ENCODE assay signal across 19 cellular contexts in the genomic region with DNA sequence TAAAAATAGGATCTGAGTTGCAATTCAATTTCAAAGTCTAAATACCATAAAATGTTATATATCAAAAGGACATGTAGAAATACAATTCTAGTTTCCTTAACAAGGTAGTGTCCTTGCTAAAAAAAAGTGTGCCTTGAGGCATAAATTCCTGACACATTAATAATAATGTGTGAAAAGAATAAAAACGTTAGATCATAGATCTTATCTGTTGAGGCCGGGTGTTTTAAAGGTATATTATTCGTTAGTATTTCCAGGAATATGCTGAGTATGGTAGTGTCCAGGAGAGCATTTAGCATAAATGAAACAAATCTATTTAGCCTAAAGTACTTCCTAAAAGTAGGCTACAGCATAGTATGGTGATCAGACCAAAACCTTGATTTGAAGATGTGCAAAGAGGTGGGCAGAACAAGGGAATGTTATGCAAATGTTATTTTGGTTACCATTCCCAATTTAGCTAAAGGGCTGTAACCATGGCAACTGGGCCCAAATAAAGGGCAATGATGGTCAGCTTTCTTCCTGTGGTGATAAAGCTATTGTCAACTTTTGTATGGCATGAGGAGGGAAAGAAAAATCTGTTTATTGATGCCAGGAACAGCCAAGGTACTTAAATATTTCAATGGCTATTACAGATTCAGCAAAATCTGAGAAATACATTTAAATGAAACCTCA. TPM values are rescaled to one million over a fixed set of nuclear protein-coding genes. Genes with fewer than 3 reads are reported as not detected.
DNase-seq lines count a peak whose midpoint lies in the region; ATAC-seq, FAIRE-seq and TF ChIP-seq lines count a peak whose summit lies in the region.
"Had no signal": no experiment of that assay in that cellular context is flagged by ENCODE, and none has a peak within 500 bp of the region (broad histone marks: within the 10 kb centered on the region; RNA-seq: fewer than 3 reads in every experiment).

No MANE protein-coding gene starts in this region.

- ATAC-seq in GM12878 (no peak), HG03432 (IDR thresholded peaks at IDR 0.05; ENCODE audit: unreplicated experiment) (no peak), psoas muscle (no peak), Right ventricle myocardium inferior (no peak)
- ATAC-seq: activated CD8-positive, alpha-beta memory T cell treated with anti-CD3 and anti-CD28 coated beads, Interleukin-2, amount 10 ng/mL, durations not matched to agents 7 days and 5 days; left ventricle myocardium superior; natural killer cell; sciatic nerve had no signal

- TF ChIP-seq POLR2A in GM12878 (IDR thresholded peaks at IDR 0.05; ENCODE audit: low read depth, low read length): no peak

- H3K79me2 ChIP-seq in GM12878 (ENCODE audit: control insufficient read depth, insufficient read depth, low read length) (no peaks in the 10 kb centered on the region), keratinocyte (ENCODE audit: control insufficient read depth, insufficient read depth, low read length) (peaks cover 26% of the 10 kb centered on the region)

- H3K9me1 ChIP-seq in keratinocyte (ENCODE audit: control insufficient read depth, extremely low read depth, insufficient read depth, low read length): no peaks in the 10 kb centered on the region

- in situ Hi-C loops in GM12878 (cut with MboI): no loop called here

- no peaks in the 10 kb centered on the region for H3K9me3 Mint-ChIP-seq in Calu3 (ENCODE audit: low read depth, unreplicated experiment)
- H3K9me3 Mint-ChIP-seq: activated naive CD8-positive, alpha-beta T cell treated with anti-CD3 and anti-CD28 coated beads for 36 hours; natural killer cell had no signal

- no peaks in the 10 kb centered on the region for H3K27me3 ChIP-seq in GM12878 (replicated peaks in 1 of 2; ENCODE audit: control insufficient read depth in 2 of 2, insufficient read depth in 2 of 2, low read length in 1 of 2)
- H3K27me3 ChIP-seq in keratinocyte (ENCODE audit: control insufficient read depth, extremely low read depth, insufficient read depth, low read length): no peaks in the 10 kb centered on the region
- H3K27me3 ChIP-seq in psoas muscle (ENCODE audit: insufficient read depth in 3 of 3, low read length in 2 of 3): no peaks in the 10 kb centered on the region
- H3K27me3 ChIP-seq: BLaER1 treated with 17β-estradiol and CSF1 and Interleukin-3, amounts not matched to agents 10 nM and 100 nM; transverse colon had no signal

- SMC1A ChIA-PET in GM12878 (lab: Charles Lee; ENCODE audit: uncharacterized antibody, unreplicated experiment): interaction anchor here (1.8 to 4.1 kb wide), 4 partner anchors 11 to 99 kb away, joined by 4 to 43 read pairs (median 12); no protein-coding TSS in a partner anchor

- DNase-seq in Calu3 (no peak), HT1080 (ENCODE audit: low read depth) (peak; percentile 27), GM12878 (ENCODE audit: low read depth, low spot score) (no peak), keratinocyte (ENCODE audit: low read depth, low spot score) (peak; percentile 62), psoas muscle (no peak), Right ventricle myocardium inferior (ENCODE audit: missing footprints) (no peak)
- no peak for DNase-seq in activated naive CD4-positive, alpha-beta T cell treated with Interleukin-2 at 50 U/mL for 16 hours
- DNase-seq: activated CD8-positive, alpha-beta memory T cell treated with anti-CD3 and anti-CD28 coated beads, Interleukin-2, amount 10 ng/mL, durations not matched to agents 7 days and 5 days; activated naive CD8-positive, alpha-beta T cell treated with anti-CD3 and anti-CD28 coated beads for 36 hours; cerebellar nuclear complex; erythroblast; hippocampal formation; left ventricle myocardium superior; natural killer cell; stimulated activated CD4-positive, alpha-beta T cell treated with anti-CD3 and anti-CD28 coated beads, Interleukin-4, amount 100 ng/mL, for 24 hours; transverse colon had no signal

- dilution Hi-C loops in keratinocyte (cut with MboI; ENCODE audit: extremely low pct_ligation_motif_present, low sequenced_read_pairs): no loop called here

- H3K27me3 Mint-ChIP-seq in Calu3 (ENCODE audit: unreplicated experiment): no peaks in the 10 kb centered on the region
- H3K27me3 Mint-ChIP-seq: activated CD8-positive, alpha-beta memory T cell treated with anti-CD3 and anti-CD28 coated beads, Interleukin-2, amount 10 ng/mL, durations not matched to agents 7 days and 5 days; activated naive CD8-positive, alpha-beta T cell treated with anti-CD3 and anti-CD28 coated beads for 36 hours had no signal

- peak overlapping the region; percentile 30 for H3K4me3 Mint-ChIP-seq in Calu3 (ENCODE audit: low read depth, unreplicated experiment)
- H3K4me3 Mint-ChIP-seq: activated CD8-positive, alpha-beta memory T cell treated with anti-CD3 and anti-CD28 coated beads, Interleukin-2, amount 10 ng/mL, durations not matched to agents 7 days and 5 days; activated naive CD8-positive, alpha-beta T cell treated with anti-CD3 and anti-CD28 coated beads for 36 hours; natural killer cell had no signal

- no peak for TF ChIP-seq EP300 in GM12878 (IDR thresholded peaks at IDR 0.05; ENCODE audit: borderline replicate concordance in 1 of 2, control insufficient read depth in 1 of 2, low read depth in 2 of 2, low read length in 2 of 2)

- no peak overlapping the region for H3K9ac ChIP-seq in GM12878 (ENCODE audit: control insufficient read depth, insufficient read depth, low read length)
- peak overlapping the region; percentile 51 for H3K9ac ChIP-seq in keratinocyte (ENCODE audit: control insufficient read depth, extremely low read depth, insufficient read depth, low read length)
- H3K9ac ChIP-seq: BLaER1 treated with 17β-estradiol and CSF1 and Interleukin-3, amounts not matched to agents 10 nM and 100 nM had no signal

- H3K9me3 ChIP-seq in GM12878 (replicated peaks; ENCODE audit: control insufficient read depth, insufficient read depth, low read length): no peaks in the 10 kb centered on the region
- no peaks in the 10 kb centered on the region for H3K9me3 ChIP-seq in keratinocyte (ENCODE audit: control insufficient read depth, low read depth, low read length)
- no peaks in the 10 kb centered on the region for H3K9me3 ChIP-seq in psoas muscle
- H3K9me3 ChIP-seq: BLaER1 treated with 17β-estradiol and CSF1 and Interleukin-3, amounts not matched to agents 10 nM and 100 nM; transverse colon had no signal

- no TSS peak for BruUV-seq in Calu3 (replicated peaks; lab: Mats Ljungman, UMichigan)
- BruUV-seq in GM12878 (replicated peaks; lab: Mats Ljungman, UMichigan): no TSS peak

- H3K27ac ChIP-seq in GM12878 (ENCODE audit: control insufficient read depth, insufficient read depth) (no peak overlapping the region), keratinocyte (ENCODE audit: control insufficient read depth, insufficient read depth, low read length) (peak overlapping the region; percentile 84), psoas muscle (no peak overlapping the region)
- H3K27ac ChIP-seq: BLaER1 treated with 17β-estradiol and CSF1 and Interleukin-3, amounts not matched to agents 10 nM and 100 nM; transverse colon had no signal

- peaks cover 13% of the 10 kb centered on the region for H3K36me3 Mint-ChIP-seq in Calu3 (ENCODE audit: insufficient read depth, unreplicated experiment)
- H3K36me3 Mint-ChIP-seq: natural killer cell had no signal

- H3K4me1 ChIP-seq in GM12878 (ENCODE audit: control insufficient read depth, insufficient read depth, low read length) (peaks cover 8% of the 10 kb centered on the region), keratinocyte (ENCODE audit: control insufficient read depth, extremely low read depth, insufficient read depth, low read length) (peaks cover 37% of the 10 kb centered on the region), psoas muscle (peaks cover 4% of the 10 kb centered on the region)

- H3K27ac Mint-ChIP-seq in Calu3 (ENCODE audit: unreplicated experiment): peak overlapping the region; percentile 21
- H3K27ac Mint-ChIP-seq: activated CD8-positive, alpha-beta memory T cell treated with anti-CD3 and anti-CD28 coated beads, Interleukin-2, amount 10 ng/mL, durations not matched to agents 7 days and 5 days; activated naive CD8-positive, alpha-beta T cell treated with anti-CD3 and anti-CD28 coated beads for 36 hours had no signal

- POLR2A ChIA-PET in GM12878 (lab: Charles Lee): no interaction called here

- intact Hi-C loops in Calu3 (cut with micrococcal nuclease; ENCODE audit: unreplicated experiment): loop anchor here (10.0 kb wide), 1 partner anchor 200 kb away; a partner anchor contains a TSS
- intact Hi-C loops in GM12878 (cut with micrococcal nuclease; ENCODE audit: unreplicated experiment): loop anchor here (5.0 to 10.0 kb wide), 3 partner anchors 98 to 438 kb away; no protein-coding TSS in a partner anchor
- intact Hi-C loops in psoas muscle (cut with DNase I): loop anchor here in 1 of 2 donors (10.0 kb wide), 1 partner anchor 60 kb away; no protein-coding TSS in a partner anchor
- intact Hi-C loops in Right ventricle myocardium inferior (cut with DNase I): no loop called here

- 82% methylated on average over 3 of the region's 3 CpGs for WGBS in GM12878 (ENCODE audit: insufficient coverage, insufficient replicate concordance, low lambda C conversion rate, missing lambda C conversion rate)
- 63 to 68% (median 63%) methylated on average over 3 of the region's 3 CpGs for WGBS in psoas muscle, 3 donors

- TF ChIP-seq CTCF in Calu3 (IDR thresholded peaks at IDR 0.05; ENCODE audit: unreplicated experiment) (no peak), GM12878 (IDR thresholded peaks at IDR 0.05 in 2 of 3, conservative IDR thresholded peaks at IDR 0.05 in 1 of 3; ENCODE audit: control insufficient read depth in 2 of 3, extremely low read depth in 1 of 3, insufficient read depth in 1 of 3, low read depth in 3 of 3, low read length in 3 of 3) (no peak), keratinocyte (optimal IDR thresholded peaks at IDR 0.05 in 1 of 3, IDR thresholded peaks at IDR 0.05 in 1 of 3, conservative IDR thresholded peaks at IDR 0.05 in 1 of 3; ENCODE audit: extremely low read depth in 1 of 3, insufficient read depth in 2 of 3, low read length in 3 of 3) (no peak), psoas muscle (IDR thresholded peaks at IDR 0.05) (no peak)

- TF ChIP-seq RAD21 in GM12878 (IDR thresholded peaks at IDR 0.05; ENCODE audit: insufficient read depth, low read depth, low read length): no peak

- RAD21 ChIA-PET in GM12878 (lab: Charles Lee; ENCODE audit: unreplicated experiment): interaction anchor here (1.4 kb wide), 1 partner anchor 98 kb away, joined by 4 read pairs; no protein-coding TSS in a partner anchor

- peaks cover 27% of the 10 kb centered on the region for H3K4me1 Mint-ChIP-seq in Calu3 (ENCODE audit: low read depth, unreplicated experiment)

- no peak overlapping the region for H3K4me3 ChIP-seq in GM12878
- peak overlapping the region in 2 of 3 experiments; percentile 36 to 44 for H3K4me3 ChIP-seq in keratinocyte (ENCODE audit: control insufficient read depth in 2 of 3, extremely low read depth in 1 of 3, insufficient read depth in 2 of 3, low read depth in 1 of 3, low read length in 3 of 3)
- no peak overlapping the region for H3K4me3 ChIP-seq in psoas muscle
- H3K4me3 ChIP-seq: BLaER1 treated with 17β-estradiol and CSF1 and Interleukin-3, amounts not matched to agents 10 nM and 100 nM; transverse colon had no signal

- no peaks in the 10 kb centered on the region for H4K20me1 ChIP-seq in GM12878 (ENCODE audit: control insufficient read depth, insufficient read depth)
- H4K20me1 ChIP-seq in keratinocyte (ENCODE audit: control insufficient read depth, extremely low read depth, insufficient read depth, low read length): no peaks in the 10 kb centered on the region

- no peak overlapping the region for H3K4me2 ChIP-seq in GM12878 (ENCODE audit: control insufficient read depth, insufficient read depth)
- peak overlapping the region; percentile 77 for H3K4me2 ChIP-seq in keratinocyte (ENCODE audit: control insufficient read depth, extremely low read depth, insufficient read depth, low read depth, low read length)
- H3K4me2 ChIP-seq: BLaER1 treated with 17β-estradiol and CSF1 and Interleukin-3, amounts not matched to agents 10 nM and 100 nM had no signal

- FAIRE-seq in GM12878 (lab: Jason Lieb, UNC): no peak
- FAIRE-seq in keratinocyte (lab: Jason Lieb, UNC): peak; percentile 88

- H2AFZ ChIP-seq in GM12878 (ENCODE audit: control insufficient read depth, low read depth, low read length) (no peak overlapping the region), keratinocyte (ENCODE audit: control insufficient read depth, low read length) (peak overlapping the region; percentile 2)

- H3K36me3 ChIP-seq in GM12878 (ENCODE audit: control insufficient read depth in 2 of 2, insufficient read depth in 2 of 2, low read length in 1 of 2) (peaks cover 2 to 13% of the 10 kb centered on the region in 2 experiments), keratinocyte (ENCODE audit: control insufficient read depth in 2 of 2, extremely low read depth in 1 of 2, insufficient read depth in 2 of 2, low read length in 2 of 2) (peaks cover 5 to 17% of the 10 kb centered on the region in 2 experiments), psoas muscle (ENCODE audit: insufficient read depth in 1 of 2, low read depth in 1 of 2) (peaks cover 3 to 33% of the 10 kb centered on the region in 2 donors)

- CTCF ChIA-PET in Calu3 (lab: Charles Lee): no interaction called here
- CTCF ChIA-PET in GM12878 (lab: Yijun Ruan, JAX): interaction anchor here (0.8 to 5.8 kb wide), 7 partner anchors 11 to 437 kb away, joined by 3 to 63 read pairs (median 5); no protein-coding TSS in a partner anchor

RNA-seq across cellular contexts. Expression of a gene that starts 18.9 kb away (rescaled TPM):
- total RNA-seq in Calu3 (2022): 11.6 and 12.1 TPM in 2 replicates
- total RNA-seq in HT1080 (2014; rRNA removed; shearing (Covaris generic)): 8.6 and 14.8 TPM in 2 replicates
- polyA plus RNA-seq in HT1080 (2015; cell fraction: cytosol; rRNA removed): 15.0 and 16.8 TPM in 2 replicates
- 10.8 and 13.5 TPM in 2 replicates for polyA plus RNA-seq in HT1080 (2015; cell fraction: nucleus; rRNA removed)
- 16.1 and 17.6 TPM in 2 replicates for total RNA-seq in GM12878 (2013; cell fraction: nucleolus; rRNA removed)
- total RNA-seq in GM12878 (2014; rRNA removed): 4.3 and 5.6 TPM in 2 replicates
- 6.5 and 7.0 TPM in 2 replicates for total RNA-seq in GM12878 (2014; rRNA removed; fragmentation: Illumina TruSeq; extraction: Trizol)
- total RNA-seq in GM12878 (2021): 7.5 and 7.7 TPM in 2 replicates
- 2.4 TPM for polyA plus RNA-seq in GM12878 (2011; ENCODE audit: low read depth)
- 17.9 and 21.7 TPM in 2 replicates for polyA plus RNA-seq in GM12878 (2011; rRNA removed)
- polyA plus RNA-seq in GM12878 (2011; cell fraction: cytosol; rRNA removed): 6.9 and 7.0 TPM in 2 replicates
- polyA plus RNA-seq in GM12878 (2011; cell fraction: nucleus; rRNA removed): 8.1 and 11.7 TPM in 2 replicates
- 3.3 and 5.2 TPM in 2 replicates for polyA plus RNA-seq in GM12878 (2012)
- polyA plus RNA-seq in GM12878 (2014; fragmentation: Illumina TruSeq; extraction: Trizol): 9.8 and 14.8 TPM in 2 replicates
- polyA plus RNA-seq in GM12878 (2014; fragmentation: Nextera tagmentation; extraction: Ambion mirVana): 1 to 10 TPM; 4.8 to 5.9 TPM
- polyA plus RNA-seq in GM12878 (2014; rRNA removed): 6.5 and 7.7 TPM in 2 replicates
- 10 to 100 TPM; 14.0 to 14.9 TPM for polyA plus RNA-seq in GM12878 (2016; fragmentation: Nextera tagmentation; extraction: Ambion mirVana)
- 9.6 and 14.6 TPM in 2 replicates for polyA minus RNA-seq in GM12878 (2011; rRNA and poly(A)+ RNA removed)
- 1.8 and 2.1 TPM in 2 replicates for polyA minus RNA-seq in GM12878 (2011; cell fraction: cytosol; rRNA and poly(A)+ RNA removed)
- polyA minus RNA-seq in GM12878 (2011; cell fraction: nucleus; rRNA and poly(A)+ RNA removed): 5.1 and 5.2 TPM in 2 replicates
- polyA plus RNA-seq in keratinocyte: 14.8 to 24.8 TPM (median 21.6 TPM) in 3 replicates
- 3.5 TPM for polyA plus RNA-seq in keratinocyte (2011; ENCODE audit: low read depth)
- 15.1 and 34.9 TPM in 2 replicates for polyA plus RNA-seq in keratinocyte (2011; cell fraction: cytosol; rRNA removed)
- polyA plus RNA-seq in keratinocyte (2011; cell fraction: nucleus; rRNA removed): 12.4 and 14.3 TPM in 2 replicates
- 10.8 and 10.9 TPM in 2 replicates for polyA plus RNA-seq in keratinocyte (2012; ENCODE audit: low replicate concordance)
- 2.7 to 20.4 TPM (median 14.3 TPM) in 3 replicates for polyA minus RNA-seq in keratinocyte
- polyA minus RNA-seq in keratinocyte (2011; cell fraction: cytosol; rRNA and poly(A)+ RNA removed): 9.8 TPM
- 3.3 and 8.0 TPM in 2 replicates for polyA minus RNA-seq in keratinocyte (2011; cell fraction: nucleus; rRNA and poly(A)+ RNA removed)
- 10 to 100 TPM; 10.5 to 25.6 (median 18.8) TPM for total RNA-seq in psoas muscle
- 10 to 100 TPM; 22.7 to 40.1 (median 24.0) TPM for polyA plus RNA-seq in psoas muscle
- total RNA-seq in Right ventricle myocardium inferior: 27.4 TPM

RNA-seq across cellular contexts. Expression of a gene that starts 20.0 kb away (rescaled TPM):
- total RNA-seq in Calu3 (2022) (5.4 and 6.4 TPM in 2 replicates), GM12878 (2014; rRNA removed) (5.7 and 6.4 TPM in 2 replicates), GM12878 (2014; rRNA removed; fragmentation: Illumina TruSeq; extraction: Trizol) (6.9 and 7.1 TPM in 2 replicates), GM12878 (2021) (5.9 and 6.4 TPM in 2 replicates), psoas muscle (1 to 10 TPM in 1 of 4 donors, under 1 TPM in 3; 0.78 to 1.9 (median 0.90) TPM), Right ventricle myocardium inferior (2.8 TPM)
- total RNA-seq in HT1080 (2014; rRNA removed; shearing (Covaris generic)): 3.7 and 3.9 TPM in 2 replicates
- polyA plus RNA-seq in HT1080 (2015; cell fraction: cytosol; rRNA removed): 1.5 and 2.5 TPM in 2 replicates
- polyA plus RNA-seq in HT1080 (2015; cell fraction: nucleus; rRNA removed): 4.2 and 5.5 TPM in 2 replicates
- 20.4 and 21.8 TPM in 2 replicates for total RNA-seq in GM12878 (2013; cell fraction: nucleolus; rRNA removed)
- 2.0 TPM for polyA plus RNA-seq in GM12878 (2011; ENCODE audit: low read depth)
- polyA plus RNA-seq in GM12878 (2011; rRNA removed) (6.7 and 8.6 TPM in 2 replicates), GM12878 (2014; fragmentation: Illumina TruSeq; extraction: Trizol) (3.6 and 6.3 TPM in 2 replicates), GM12878 (2014; fragmentation: Nextera tagmentation; extraction: Ambion mirVana) (1 to 10 TPM; 3.0 to 8.0 TPM), GM12878 (2014; rRNA removed) (2.2 TPM in 2 replicates), GM12878 (2016; fragmentation: Nextera tagmentation; extraction: Ambion mirVana) (10 to 100 TPM; 10.1 to 11.0 TPM), keratinocyte (2.6 to 3.3 TPM (median 3.0 TPM) in 3 replicates), psoas muscle (1 to 10 TPM in 1 of 3 donors, under 1 TPM in 2; 0.20 to 1.2 (median 0.45) TPM)
- polyA plus RNA-seq in GM12878 (2011; cell fraction: cytosol; rRNA removed): 3.7 and 4.1 TPM in 2 replicates
- polyA plus RNA-seq in GM12878 (2011; cell fraction: nucleus; rRNA removed): 13.6 and 14.2 TPM in 2 replicates
- 3.3 and 3.9 TPM in 2 replicates for polyA plus RNA-seq in GM12878 (2012)
- polyA minus RNA-seq in GM12878 (2011; rRNA and poly(A)+ RNA removed): 19.2 and 19.5 TPM in 2 replicates
- polyA minus RNA-seq in GM12878 (2011; cell fraction: cytosol; rRNA and poly(A)+ RNA removed): 7.4 and 8.1 TPM in 2 replicates
- polyA minus RNA-seq in GM12878 (2011; cell fraction: nucleus; rRNA and poly(A)+ RNA removed): 10.5 and 13.4 TPM in 2 replicates
- polyA plus RNA-seq in keratinocyte (2011; ENCODE audit: low read depth): 2.5 TPM
- 1.3 and 2.5 TPM in 2 replicates for polyA plus RNA-seq in keratinocyte (2011; cell fraction: cytosol; rRNA removed)
- polyA plus RNA-seq in keratinocyte (2011; cell fraction: nucleus; rRNA removed): 7.8 and 8.0 TPM in 2 replicates
- polyA plus RNA-seq in keratinocyte (2012; ENCODE audit: low replicate concordance): 2.6 and 2.7 TPM in 2 replicates
- 4.4 to 12.9 TPM (median 10.7 TPM) in 3 replicates for polyA minus RNA-seq in keratinocyte
- 5.8 TPM for polyA minus RNA-seq in keratinocyte (2011; cell fraction: cytosol; rRNA and poly(A)+ RNA removed)
- polyA minus RNA-seq in keratinocyte (2011; cell fraction: nucleus; rRNA and poly(A)+ RNA removed): 7.3 and 16.3 TPM in 2 replicates

Comparison
In these comparisons a context has a peak if more than half of its experiments do, and no peak if none do; other contexts are left out.
1. DNase-seq: peak in HT1080 (single experiment) and keratinocyte (single experiment); none in Calu3 (single experiment), GM12878 (single experiment), psoas muscle (0 of 2), Right ventricle myocardium inferior (single experiment) and activated naive CD4-positive, alpha-beta T cell treated with Interleukin-2 at 50 U/mL for 16 hours (single experiment).
2. H3K4me3 ChIP-seq: peak in keratinocyte (2 of 3); none in GM12878 (single experiment) and psoas muscle (single experiment).